Comparison of ENCODE assay signal across 1 cellular context in the genomic region with DNA sequence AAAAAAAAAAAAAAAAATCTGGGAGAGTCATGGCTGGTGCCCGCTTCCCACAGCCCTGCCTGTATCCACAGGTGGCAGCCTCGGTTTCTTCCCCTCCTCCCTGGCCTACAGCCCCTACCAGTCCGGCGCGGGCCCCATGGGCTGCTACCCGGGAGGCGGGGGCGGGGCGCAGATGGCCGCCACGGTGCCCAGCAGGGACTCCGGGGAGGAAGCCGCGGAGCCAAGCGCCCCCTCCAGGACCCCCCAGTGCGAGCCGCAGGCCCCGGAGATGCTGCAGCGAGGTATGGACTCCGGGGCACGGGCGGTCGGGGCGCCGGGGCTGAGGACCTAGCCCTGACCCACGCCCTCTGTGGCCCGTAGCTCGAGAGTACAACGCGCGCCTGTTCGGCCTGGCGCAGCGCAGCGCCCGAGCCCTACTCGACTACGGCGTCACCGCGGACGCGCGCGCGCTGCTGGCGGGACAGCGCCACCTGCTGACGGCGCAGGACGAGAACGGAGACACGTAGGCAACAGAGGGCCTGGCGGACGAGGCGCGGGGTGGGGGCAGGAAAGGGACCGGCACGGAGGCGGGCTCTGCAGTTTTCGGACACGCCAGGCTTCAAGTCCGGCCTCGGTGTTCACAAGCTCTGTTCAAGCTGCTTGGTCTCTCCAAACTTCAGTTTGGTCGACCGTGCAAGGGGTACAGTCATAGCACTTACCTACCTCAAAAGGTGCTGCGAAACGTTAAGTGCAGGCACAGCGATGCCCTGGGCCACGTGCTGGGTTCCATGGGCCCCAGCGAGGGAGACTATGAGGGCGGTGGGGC.
A peak's percentile ranks its signal among the peaks of the same experiment; 100 is the strongest.
TF ChIP-seq lines count a peak whose summit lies in the region.

No MANE protein-coding gene starts in this region.

TF ChIP-seq in K562, 482 proteins besides CTCF, POLR2A, EP300 and RAD21 (continued from another document and continues in another):
- TF ChIP-seq, protein P1, sequence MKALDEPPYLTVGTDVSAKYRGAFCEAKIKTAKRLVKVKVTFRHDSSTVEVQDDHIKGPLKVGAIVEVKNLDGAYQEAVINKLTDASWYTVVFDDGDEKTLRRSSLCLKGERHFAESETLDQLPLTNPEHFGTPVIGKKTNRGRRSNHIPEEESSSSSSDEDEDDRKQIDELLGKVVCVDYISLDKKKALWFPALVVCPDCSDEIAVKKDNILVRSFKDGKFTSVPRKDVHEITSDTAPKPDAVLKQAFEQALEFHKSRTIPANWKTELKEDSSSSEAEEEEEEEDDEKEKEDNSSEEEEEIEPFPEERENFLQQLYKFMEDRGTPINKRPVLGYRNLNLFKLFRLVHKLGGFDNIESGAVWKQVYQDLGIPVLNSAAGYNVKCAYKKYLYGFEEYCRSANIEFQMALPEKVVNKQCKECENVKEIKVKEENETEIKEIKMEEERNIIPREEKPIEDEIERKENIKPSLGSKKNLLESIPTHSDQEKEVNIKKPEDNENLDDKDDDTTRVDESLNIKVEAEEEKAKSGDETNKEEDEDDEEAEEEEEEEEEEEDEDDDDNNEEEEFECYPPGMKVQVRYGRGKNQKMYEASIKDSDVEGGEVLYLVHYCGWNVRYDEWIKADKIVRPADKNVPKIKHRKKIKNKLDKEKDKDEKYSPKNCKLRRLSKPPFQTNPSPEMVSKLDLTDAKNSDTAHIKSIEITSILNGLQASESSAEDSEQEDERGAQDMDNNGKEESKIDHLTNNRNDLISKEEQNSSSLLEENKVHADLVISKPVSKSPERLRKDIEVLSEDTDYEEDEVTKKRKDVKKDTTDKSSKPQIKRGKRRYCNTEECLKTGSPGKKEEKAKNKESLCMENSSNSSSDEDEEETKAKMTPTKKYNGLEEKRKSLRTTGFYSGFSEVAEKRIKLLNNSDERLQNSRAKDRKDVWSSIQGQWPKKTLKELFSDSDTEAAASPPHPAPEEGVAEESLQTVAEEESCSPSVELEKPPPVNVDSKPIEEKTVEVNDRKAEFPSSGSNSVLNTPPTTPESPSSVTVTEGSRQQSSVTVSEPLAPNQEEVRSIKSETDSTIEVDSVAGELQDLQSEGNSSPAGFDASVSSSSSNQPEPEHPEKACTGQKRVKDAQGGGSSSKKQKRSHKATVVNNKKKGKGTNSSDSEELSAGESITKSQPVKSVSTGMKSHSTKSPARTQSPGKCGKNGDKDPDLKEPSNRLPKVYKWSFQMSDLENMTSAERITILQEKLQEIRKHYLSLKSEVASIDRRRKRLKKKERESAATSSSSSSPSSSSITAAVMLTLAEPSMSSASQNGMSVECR (CRISPR knock-in tag; IDR thresholded peaks at IDR 0.05): peak; percentile 90
- TF ChIP-seq, protein P2, sequence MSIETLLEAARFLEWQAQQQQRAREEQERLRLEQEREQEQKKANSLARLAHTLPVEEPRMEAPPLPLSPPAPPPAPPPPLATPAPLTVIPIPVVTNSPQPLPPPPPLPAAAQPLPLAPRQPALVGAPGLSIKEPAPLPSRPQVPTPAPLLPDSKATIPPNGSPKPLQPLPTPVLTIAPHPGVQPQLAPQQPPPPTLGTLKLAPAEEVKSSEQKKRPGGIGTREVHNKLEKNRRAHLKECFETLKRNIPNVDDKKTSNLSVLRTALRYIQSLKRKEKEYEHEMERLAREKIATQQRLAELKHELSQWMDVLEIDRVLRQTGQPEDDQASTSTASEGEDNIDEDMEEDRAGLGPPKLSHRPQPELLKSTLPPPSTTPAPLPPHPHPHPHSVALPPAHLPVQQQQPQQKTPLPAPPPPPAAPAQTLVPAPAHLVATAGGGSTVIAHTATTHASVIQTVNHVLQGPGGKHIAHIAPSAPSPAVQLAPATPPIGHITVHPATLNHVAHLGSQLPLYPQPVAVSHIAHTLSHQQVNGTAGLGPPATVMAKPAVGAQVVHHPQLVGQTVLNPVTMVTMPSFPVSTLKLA (conservative IDR thresholded peaks at IDR 0.05): peak; percentile 54 to 80; a peak in 3 of 4 replicates
- TF ChIP-seq SUPT5H (IDR thresholded peaks at IDR 0.05) (peak; percentile 42; the same call in 1 of the 2 replicates), LARP7 (IDR thresholded peaks at IDR 0.05) (no peak), CBX8 (IDR thresholded peaks at IDR 0.05; ENCODE audit: borderline replicate concordance, extremely low read depth, low read depth, low read length, poor library complexity, severe bottlenecking) (no peak), ZNF655 (CRISPR knock-in tag; IDR thresholded peaks at IDR 0.05) (no peak), USF1 (CRISPR knock-in tag; IDR thresholded peaks at IDR 0.05) (0 out of 2 replicates have a peak, but pooled peaks have one; percentile 22), NFATC3 (IDR thresholded peaks at IDR 0.05) (no peak), REST (CRISPR knock-in tag; IDR thresholded peaks at IDR 0.05; ENCODE audit: low read depth) (0 out of 2 replicates have a peak, but pooled peaks have one; percentile 31), PHB (CRISPR knock-in tag; IDR thresholded peaks at IDR 0.05) (no peak), PYGO2 (tag; IDR thresholded peaks at IDR 0.05) (no peak), TFAP4 (CRISPR knock-in tag; IDR thresholded peaks at IDR 0.05; ENCODE audit: borderline replicate concordance) (peak; percentile 91), PCBP1 (IDR thresholded peaks at IDR 0.05; ENCODE audit: low read depth, low read length, poor library complexity, severe bottlenecking) (no peak), NFIX (CRISPR knock-in tag; IDR thresholded peaks at IDR 0.05; ENCODE audit: low read depth) (no peak), SMARCB1 (IDR thresholded peaks at IDR 0.05; ENCODE audit: insufficient read length, low read depth) (no peak), RBM15 (IDR thresholded peaks at IDR 0.05; ENCODE audit: insufficient read depth, low read length) (no peak), ZNF124 (CRISPR knock-in tag; IDR thresholded peaks at IDR 0.05) (no peak), NFIC (IDR thresholded peaks at IDR 0.05) (peak; percentile 40; the same call in 1 of the 2 replicates)
- TF ChIP-seq, protein P3, sequence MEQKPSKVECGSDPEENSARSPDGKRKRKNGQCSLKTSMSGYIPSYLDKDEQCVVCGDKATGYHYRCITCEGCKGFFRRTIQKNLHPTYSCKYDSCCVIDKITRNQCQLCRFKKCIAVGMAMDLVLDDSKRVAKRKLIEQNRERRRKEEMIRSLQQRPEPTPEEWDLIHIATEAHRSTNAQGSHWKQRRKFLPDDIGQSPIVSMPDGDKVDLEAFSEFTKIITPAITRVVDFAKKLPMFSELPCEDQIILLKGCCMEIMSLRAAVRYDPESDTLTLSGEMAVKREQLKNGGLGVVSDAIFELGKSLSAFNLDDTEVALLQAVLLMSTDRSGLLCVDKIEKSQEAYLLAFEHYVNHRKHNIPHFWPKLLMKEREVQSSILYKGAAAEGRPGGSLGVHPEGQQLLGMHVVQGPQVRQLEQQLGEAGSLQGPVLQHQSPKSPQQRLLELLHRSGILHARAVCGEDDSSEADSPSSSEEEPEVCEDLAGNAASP (IDR thresholded peaks at IDR 0.05): no peak
- TF ChIP-seq, protein P4, sequence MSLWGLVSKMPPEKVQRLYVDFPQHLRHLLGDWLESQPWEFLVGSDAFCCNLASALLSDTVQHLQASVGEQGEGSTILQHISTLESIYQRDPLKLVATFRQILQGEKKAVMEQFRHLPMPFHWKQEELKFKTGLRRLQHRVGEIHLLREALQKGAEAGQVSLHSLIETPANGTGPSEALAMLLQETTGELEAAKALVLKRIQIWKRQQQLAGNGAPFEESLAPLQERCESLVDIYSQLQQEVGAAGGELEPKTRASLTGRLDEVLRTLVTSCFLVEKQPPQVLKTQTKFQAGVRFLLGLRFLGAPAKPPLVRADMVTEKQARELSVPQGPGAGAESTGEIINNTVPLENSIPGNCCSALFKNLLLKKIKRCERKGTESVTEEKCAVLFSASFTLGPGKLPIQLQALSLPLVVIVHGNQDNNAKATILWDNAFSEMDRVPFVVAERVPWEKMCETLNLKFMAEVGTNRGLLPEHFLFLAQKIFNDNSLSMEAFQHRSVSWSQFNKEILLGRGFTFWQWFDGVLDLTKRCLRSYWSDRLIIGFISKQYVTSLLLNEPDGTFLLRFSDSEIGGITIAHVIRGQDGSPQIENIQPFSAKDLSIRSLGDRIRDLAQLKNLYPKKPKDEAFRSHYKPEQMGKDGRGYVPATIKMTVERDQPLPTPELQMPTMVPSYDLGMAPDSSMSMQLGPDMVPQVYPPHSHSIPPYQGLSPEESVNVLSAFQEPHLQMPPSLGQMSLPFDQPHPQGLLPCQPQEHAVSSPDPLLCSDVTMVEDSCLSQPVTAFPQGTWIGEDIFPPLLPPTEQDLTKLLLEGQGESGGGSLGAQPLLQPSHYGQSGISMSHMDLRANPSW (CRISPR knock-in tag; IDR thresholded peaks at IDR 0.05): no peak
- TF ChIP-seq, protein P5, sequence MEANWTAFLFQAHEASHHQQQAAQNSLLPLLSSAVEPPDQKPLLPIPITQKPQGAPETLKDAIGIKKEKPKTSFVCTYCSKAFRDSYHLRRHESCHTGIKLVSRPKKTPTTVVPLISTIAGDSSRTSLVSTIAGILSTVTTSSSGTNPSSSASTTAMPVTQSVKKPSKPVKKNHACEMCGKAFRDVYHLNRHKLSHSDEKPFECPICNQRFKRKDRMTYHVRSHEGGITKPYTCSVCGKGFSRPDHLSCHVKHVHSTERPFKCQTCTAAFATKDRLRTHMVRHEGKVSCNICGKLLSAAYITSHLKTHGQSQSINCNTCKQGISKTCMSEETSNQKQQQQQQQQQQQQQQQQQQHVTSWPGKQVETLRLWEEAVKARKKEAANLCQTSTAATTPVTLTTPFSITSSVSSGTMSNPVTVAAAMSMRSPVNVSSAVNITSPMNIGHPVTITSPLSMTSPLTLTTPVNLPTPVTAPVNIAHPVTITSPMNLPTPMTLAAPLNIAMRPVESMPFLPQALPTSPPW (CRISPR knock-in tag; IDR thresholded peaks at IDR 0.05): peak; percentile 60
- TF ChIP-seq, protein P6, sequence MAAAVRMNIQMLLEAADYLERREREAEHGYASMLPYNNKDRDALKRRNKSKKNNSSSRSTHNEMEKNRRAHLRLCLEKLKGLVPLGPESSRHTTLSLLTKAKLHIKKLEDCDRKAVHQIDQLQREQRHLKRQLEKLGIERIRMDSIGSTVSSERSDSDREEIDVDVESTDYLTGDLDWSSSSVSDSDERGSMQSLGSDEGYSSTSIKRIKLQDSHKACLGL (CRISPR knock-in tag; IDR thresholded peaks at IDR 0.05; ENCODE audit: borderline replicate concordance, poor library complexity, severe bottlenecking): no peak
